ENCODE assay signal across 9 cellular contexts in the genomic region with DNA sequence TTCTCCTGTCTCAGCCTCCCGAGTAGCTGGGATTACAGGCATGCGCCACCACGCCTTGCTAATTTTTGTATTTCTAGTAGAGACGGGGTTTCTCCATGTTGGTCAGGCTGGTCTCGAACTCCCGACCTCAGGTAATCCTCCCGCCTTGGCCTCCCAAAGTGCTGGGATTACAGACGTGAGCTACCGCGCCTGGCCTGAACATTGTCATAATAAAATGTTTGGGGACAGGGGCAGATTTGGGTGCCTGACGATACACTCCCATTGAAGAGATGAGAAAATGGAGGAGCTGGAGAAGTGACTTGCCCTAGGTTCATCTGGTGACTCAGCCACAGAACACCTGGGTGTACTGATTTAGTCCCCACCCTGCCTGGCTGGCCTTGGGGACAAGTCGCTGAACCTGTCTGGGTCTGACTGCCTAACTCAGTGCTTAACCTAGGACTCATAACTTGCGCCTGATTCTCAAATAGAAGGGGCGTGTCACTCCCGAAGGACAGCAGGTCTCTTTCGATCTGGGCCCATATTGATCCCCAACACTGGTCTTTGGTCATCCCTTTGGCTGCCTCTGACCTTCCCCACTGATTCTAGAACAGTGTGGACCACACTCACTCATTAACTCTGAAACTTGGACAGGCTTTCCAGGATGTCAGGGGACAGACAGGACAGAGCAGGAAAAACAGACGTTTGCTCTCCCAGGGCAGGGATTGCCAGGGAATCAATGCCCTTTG. TPM values are rescaled to one million over a fixed set of nuclear protein-coding genes. Genes with fewer than 3 reads are reported as not detected.
A peak's percentile ranks its signal among the peaks of the same experiment; 100 is the strongest.
DNase-seq lines count a peak whose midpoint lies in the region; ATAC-seq and TF ChIP-seq lines count a peak whose summit lies in the region.
"Had no signal": no experiment of that assay in that cellular context is flagged by ENCODE, and none has a peak within 500 bp of the region (broad histone marks: within the 10 kb centered on the region; RNA-seq: fewer than 3 reads in every experiment).

No MANE protein-coding gene starts in this region.

- H3K4me1 ChIP-seq in cardiac muscle cell (ENCODE audit: low read depth) (peaks cover 4% of the 10 kb centered on the region), upper lobe of left lung (peaks cover 17 to 27% (median 21%) of the 10 kb centered on the region in 4 donors)

- H3K27me3 Mint-ChIP-seq in memory B cell, result peaks cover 14% of the 10 kb centered on the region

- DNase-seq in cardiac muscle cell (ENCODE audit: low read depth in 1 of 2, low spot score in 1 of 2) (no peak), left ventricle myocardium superior (no peak), astrocyte of the spinal cord (ENCODE audit: low read depth, low spot score) (no peak), memory B cell (ENCODE audit: low spot score in 2 of 2) (no peak), upper lobe of left lung (no peak), epidermal melanocyte (ENCODE audit: insufficient read length, low spot score) (no peak)
- DNase-seq in activated CD4-positive, CD25-positive, alpha-beta regulatory T cell treated with anti-CD3 and anti-CD28 coated beads, Interleukin-2, amount 50 U/mL, for 72 hours, result no peak
- DNase-seq: GDM1 had no signal

- intact Hi-C loops in left ventricle myocardium superior (cut with micrococcal nuclease), result no loop called here

- no peaks in the 10 kb centered on the region for H3K36me3 Mint-ChIP-seq in memory B cell

- peaks cover 4% of the 10 kb centered on the region for H3K4me1 Mint-ChIP-seq in memory B cell

- H3K27ac ChIP-seq in cardiac muscle cell, result peak overlapping the region; percentile 91
- H3K27ac ChIP-seq in upper lobe of left lung, result peak overlapping the region; percentile 82 to 91 (median 88)

- no peak for TF ChIP-seq POLR2A in upper lobe of left lung (IDR thresholded peaks at IDR 0.05)

- H3K9me3 Mint-ChIP-seq in memory B cell, result no peaks in the 10 kb centered on the region

- H3K4me3 ChIP-seq in cardiac muscle cell (peak overlapping the region; percentile 63), astrocyte of the spinal cord (ENCODE audit: low read depth, low read length) (peak overlapping the region; percentile 58), upper lobe of left lung (peak overlapping the region in 3 of 4 donors; percentile 48 to 60 (median 60))

- TF ChIP-seq EP300 in upper lobe of left lung (IDR thresholded peaks at IDR 0.05), result no peak

- 79 to 82% methylated on average over 17 of the region's 17 CpGs for WGBS in upper lobe of left lung, 2 donors

- ATAC-seq in left ventricle myocardium superior, result no peak
- ATAC-seq in memory B cell (ENCODE audit: low read depth), result no peak
- ATAC-seq in upper lobe of left lung (ENCODE audit: low FRiP score in 2 of 2), result no peak
- no peak for ATAC-seq in HG03175 (IDR thresholded peaks at IDR 0.05; ENCODE audit: unreplicated experiment)

- H3K27me3 ChIP-seq in cardiac muscle cell (no peaks in the 10 kb centered on the region), upper lobe of left lung (no peaks in the 10 kb centered on the region)

- in situ Hi-C loops in astrocyte of the spinal cord (cut with HindIII; ENCODE audit: low sequenced_read_pairs), result no loop called here

- H3K9me3 ChIP-seq in cardiac muscle cell (ENCODE audit: low read depth) (no peaks in the 10 kb centered on the region), upper lobe of left lung (no peaks in the 10 kb centered on the region)

- TF ChIP-seq CTCF in cardiac muscle cell (IDR thresholded peaks at IDR 0.05; ENCODE audit: low read depth, low read length), result no peak
- TF ChIP-seq CTCF in astrocyte of the spinal cord (IDR thresholded peaks at IDR 0.05; ENCODE audit: low read depth, low read length), result no peak
- TF ChIP-seq CTCF in upper lobe of left lung (IDR thresholded peaks at IDR 0.05), result no peak

- H3K27ac Mint-ChIP-seq in memory B cell, result peak overlapping the region; percentile 57

- H3K36me3 ChIP-seq in cardiac muscle cell, result no peaks in the 10 kb centered on the region
- no peaks in the 10 kb centered on the region for H3K36me3 ChIP-seq in upper lobe of left lung

- peak overlapping the region; percentile 88 for H3K4me3 Mint-ChIP-seq in memory B cell

RNA-seq across cellular contexts. Expression of a gene that starts 7.6 kb away (rescaled TPM):
- total RNA-seq in cardiac muscle cell (7.8 and 13.5 TPM in 2 replicates), left ventricle myocardium superior (9.5 TPM), upper lobe of left lung (10 to 100 TPM in 4 of 6 donors, 1 to 10 TPM in 2; 5.0 to 66.1 (median 15.2) TPM)
- polyA plus RNA-seq in cardiac muscle cell, result 3.0 and 5.0 TPM in 2 replicates

RNA-seq across cellular contexts. Expression of a gene that starts 28.4 kb away (rescaled TPM):
- total RNA-seq in cardiac muscle cell (0.49 TPM in 1 of 2 replicates, not detected in the other), left ventricle myocardium superior (0.47 TPM), upper lobe of left lung (1 to 10 TPM in 1 of 6 donors, under 1 TPM in 5; 0.20 to 2.1 (median 0.42) TPM)
- polyA plus RNA-seq in cardiac muscle cell, result not detected in 2 replicates
